29 cellular contexts compared by ENCODE assay signal in the genomic region with DNA sequence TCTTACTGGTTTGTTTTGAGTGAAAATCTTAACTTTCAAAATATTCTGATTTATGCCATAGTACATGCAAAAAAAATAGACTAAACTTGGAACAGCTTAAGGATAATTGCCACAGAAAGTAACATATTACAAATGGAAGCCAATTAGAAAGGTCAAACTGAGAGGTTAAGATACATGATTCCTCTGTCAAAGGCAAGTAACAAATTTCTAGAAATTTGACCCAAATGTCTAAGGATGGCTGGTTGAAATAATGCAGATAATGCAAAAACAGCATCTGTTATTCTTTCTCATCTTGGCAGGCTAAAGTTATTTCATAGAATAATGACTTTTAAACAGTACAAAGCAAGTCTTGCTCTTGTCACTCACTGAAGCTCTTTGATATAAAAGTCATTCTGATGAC. TPM values are rescaled to one million over a fixed set of nuclear protein-coding genes. Genes with fewer than 3 reads are reported as not detected.
"Had no signal": no experiment of that assay in that cellular context is flagged by ENCODE, and none has a peak within 500 bp of the region (broad histone marks: within the 10 kb centered on the region; RNA-seq: fewer than 3 reads in every experiment).

No MANE protein-coding gene starts in this region.

- H3K4me3 Mint-ChIP-seq: dendritic cell treated with granulocyte-macrophage colony-stimulating factor and Interleukin-4, amounts not matched to agents 40 ng/mL and 50 ng/mL, for 4 days; endodermal cell; natural killer cell; stimulated activated effector memory CD8-positive, alpha-beta T cell treated with anti-CD3 and anti-CD28 coated beads, Interleukin-12 subunit alpha, Interleukin-12 subunit beta, amount 100 ng/mL, for 72 hours; type B pancreatic cell had no signal

- H3K4me1 Mint-ChIP-seq: endodermal cell; natural killer cell; stimulated activated effector memory CD8-positive, alpha-beta T cell treated with anti-CD3 and anti-CD28 coated beads, Interleukin-12 subunit alpha, Interleukin-12 subunit beta, amount 100 ng/mL, for 72 hours had no signal

- FAIRE-seq: colon, keratinocyte had no signal

- DNase-seq: effector CD8-positive, alpha-beta T cell; endodermal cell; foreskin fibroblast; gastrocnemius medialis; head of caudate nucleus; left ventricle myocardium superior; lower lobe of right lung; natural killer cell; psoas muscle; right cardiac atrium; sigmoid colon; stimulated activated CD4-positive, alpha-beta T cell treated with anti-CD3 and anti-CD28 coated beads, Interleukin-2, amount 100 ng/mL, for 24 hours; stimulated activated CD4-positive, alpha-beta T cell treated with anti-CD3 and anti-CD28 coated beads, Interleukin-4, amount 100 ng/mL, for 24 hours; stimulated activated naive CD4-positive, alpha-beta T cell treated with Interleukin-2 at 50 U/mL for 16 hours; stomach; thyroid gland had no signal

- H3K27ac ChIP-seq: epithelial cell of prostate, gastrocnemius medialis, lower lobe of right lung, neutrophil, psoas muscle, sigmoid colon, stomach, thyroid gland had no signal

- H3K27me3 ChIP-seq: gastrocnemius medialis, sigmoid colon, thyroid gland had no signal

- H3K9me3 ChIP-seq: gastrocnemius medialis, lower lobe of right lung, neutrophil, psoas muscle, sigmoid colon, stomach, thyroid gland had no signal

- H3K36me3 Mint-ChIP-seq: natural killer cell; stimulated activated effector memory CD8-positive, alpha-beta T cell treated with anti-CD3 and anti-CD28 coated beads, Interleukin-12 subunit alpha, Interleukin-12 subunit beta, amount 100 ng/mL, for 72 hours; type B pancreatic cell had no signal

- H3K9me3 Mint-ChIP-seq: dendritic cell treated with granulocyte-macrophage colony-stimulating factor and Interleukin-4, amounts not matched to agents 40 ng/mL and 50 ng/mL, for 4 days; endodermal cell; natural killer cell; stimulated activated effector memory CD8-positive, alpha-beta T cell treated with anti-CD3 and anti-CD28 coated beads, Interleukin-12 subunit alpha, Interleukin-12 subunit beta, amount 100 ng/mL, for 72 hours; type B pancreatic cell had no signal

- H3K27ac Mint-ChIP-seq: dendritic cell treated with granulocyte-macrophage colony-stimulating factor and Interleukin-4, amounts not matched to agents 40 ng/mL and 50 ng/mL, for 4 days; endodermal cell; natural killer cell; stimulated activated effector memory CD8-positive, alpha-beta T cell treated with anti-CD3 and anti-CD28 coated beads, Interleukin-12 subunit alpha, Interleukin-12 subunit beta, amount 100 ng/mL, for 72 hours; type B pancreatic cell had no signal

- H3K4me3 ChIP-seq: gastrocnemius medialis, lower lobe of right lung, psoas muscle, sigmoid colon, stomach, thyroid gland had no signal

- ATAC-seq: esophagus mucosa; gastrocnemius medialis; left ventricle myocardium superior; lower lobe of right lung; natural killer cell; psoas muscle; right cardiac atrium; stimulated activated effector memory CD8-positive, alpha-beta T cell treated with anti-CD3 and anti-CD28 coated beads, Interleukin-12 subunit alpha, Interleukin-12 subunit beta, amount 100 ng/mL, for 72 hours had no signal

- H3K36me3 ChIP-seq: gastrocnemius medialis, lower lobe of right lung, neutrophil, sigmoid colon, stomach, thyroid gland had no signal

- H3K4me1 ChIP-seq: gastrocnemius medialis, lower lobe of right lung, psoas muscle, sigmoid colon, stomach, thyroid gland had no signal

RNA-seq across cellular contexts. Expression of gene FGF5, which starts 10.5 kb away (rescaled TPM):
- total RNA-seq: esophagus mucosa, gastrocnemius medialis, lower lobe of right lung, mesenteric fat pad, right cardiac atrium, subcutaneous adipose tissue, thyroid gland had no signal
- polyA plus RNA-seq: psoas muscle, right cardiac atrium, stomach, urinary bladder had no signal

RNA-seq across cellular contexts. Expression of gene CFAP299, which starts 58.6 kb away (rescaled TPM):
- total RNA-seq: endodermal cell, esophagus mucosa, gastrocnemius medialis, glomerular endothelial cell, left ventricle myocardium superior, mesenteric fat pad, natural killer cell, psoas muscle, right cardiac atrium, subcutaneous adipose tissue, urinary bladder had no signal
- polyA plus RNA-seq: neural cell, psoas muscle, right cardiac atrium, sigmoid colon, stomach, urinary bladder had no signal
